ENCODE assay signal across 1 cellular context in the genomic region with DNA sequence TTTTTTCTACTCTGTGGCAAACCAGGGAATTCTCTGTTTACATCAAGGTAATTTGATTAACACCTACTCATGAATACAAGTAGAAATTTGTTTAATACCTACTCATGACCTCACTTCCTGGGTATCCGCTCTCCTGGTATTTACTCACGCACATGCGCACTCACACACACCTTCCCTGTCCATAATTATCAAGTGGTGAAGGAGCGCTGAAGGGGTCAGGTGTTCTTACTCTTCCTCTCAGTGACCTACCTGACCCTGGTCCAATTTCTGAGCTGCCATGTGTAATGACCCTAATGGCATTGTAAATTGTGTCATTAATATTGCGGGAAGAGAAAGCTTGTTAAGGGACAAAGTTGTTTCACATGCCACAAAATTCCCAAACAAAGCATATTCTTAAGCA.
TF ChIP-seq lines count a peak whose summit lies in the region.

No MANE protein-coding gene starts in this region.

TF ChIP-seq in SK-N-SH treated with all-trans-retinoic acid at 6 μM for 48 hours, 23 proteins besides CTCF, POLR2A, EP300 and RAD21 (continued from another document):
- TF ChIP-seq, protein P1, sequence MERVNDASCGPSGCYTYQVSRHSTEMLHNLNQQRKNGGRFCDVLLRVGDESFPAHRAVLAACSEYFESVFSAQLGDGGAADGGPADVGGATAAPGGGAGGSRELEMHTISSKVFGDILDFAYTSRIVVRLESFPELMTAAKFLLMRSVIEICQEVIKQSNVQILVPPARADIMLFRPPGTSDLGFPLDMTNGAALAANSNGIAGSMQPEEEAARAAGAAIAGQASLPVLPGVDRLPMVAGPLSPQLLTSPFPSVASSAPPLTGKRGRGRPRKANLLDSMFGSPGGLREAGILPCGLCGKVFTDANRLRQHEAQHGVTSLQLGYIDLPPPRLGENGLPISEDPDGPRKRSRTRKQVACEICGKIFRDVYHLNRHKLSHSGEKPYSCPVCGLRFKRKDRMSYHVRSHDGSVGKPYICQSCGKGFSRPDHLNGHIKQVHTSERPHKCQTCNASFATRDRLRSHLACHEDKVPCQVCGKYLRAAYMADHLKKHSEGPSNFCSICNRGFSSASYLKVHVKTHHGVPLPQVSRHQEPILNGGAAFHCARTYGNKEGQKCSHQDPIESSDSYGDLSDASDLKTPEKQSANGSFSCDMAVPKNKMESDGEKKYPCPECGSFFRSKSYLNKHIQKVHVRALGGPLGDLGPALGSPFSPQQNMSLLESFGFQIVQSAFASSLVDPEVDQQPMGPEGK (CRISPR knock-in tag; IDR thresholded peaks at IDR 0.05; ENCODE audit: borderline replicate concordance) = no peak
- no peak for TF ChIP-seq ZNF565 (CRISPR knock-in tag; conservative IDR thresholded peaks at IDR 0.05; ENCODE audit: low read depth)
- no peak for TF ChIP-seq BACH2 (CRISPR knock-in tag; IDR thresholded peaks at IDR 0.05; ENCODE audit: borderline replicate concordance)
- no peak for TF ChIP-seq ZNF70 (CRISPR knock-in tag; IDR thresholded peaks at IDR 0.05)
- no peak for TF ChIP-seq ISL1 (CRISPR knock-in tag; IDR thresholded peaks at IDR 0.05)
- no peak for TF ChIP-seq ARNTL (CRISPR knock-in tag; IDR thresholded peaks at IDR 0.05; ENCODE audit: borderline replicate concordance, low read depth)
- no peak for TF ChIP-seq ESRRG (CRISPR knock-in tag; IDR thresholded peaks at IDR 0.05)
- TF ChIP-seq RARB (CRISPR knock-in tag; IDR thresholded peaks at IDR 0.05) = no peak
- no peak for TF ChIP-seq OSR1 (CRISPR knock-in tag; IDR thresholded peaks at IDR 0.05)
- TF ChIP-seq TOX (CRISPR knock-in tag; IDR thresholded peaks at IDR 0.05; ENCODE audit: borderline replicate concordance) = no peak
- TF ChIP-seq CSDC2 (CRISPR knock-in tag; IDR thresholded peaks at IDR 0.05) = no peak
- TF ChIP-seq, protein P2, sequence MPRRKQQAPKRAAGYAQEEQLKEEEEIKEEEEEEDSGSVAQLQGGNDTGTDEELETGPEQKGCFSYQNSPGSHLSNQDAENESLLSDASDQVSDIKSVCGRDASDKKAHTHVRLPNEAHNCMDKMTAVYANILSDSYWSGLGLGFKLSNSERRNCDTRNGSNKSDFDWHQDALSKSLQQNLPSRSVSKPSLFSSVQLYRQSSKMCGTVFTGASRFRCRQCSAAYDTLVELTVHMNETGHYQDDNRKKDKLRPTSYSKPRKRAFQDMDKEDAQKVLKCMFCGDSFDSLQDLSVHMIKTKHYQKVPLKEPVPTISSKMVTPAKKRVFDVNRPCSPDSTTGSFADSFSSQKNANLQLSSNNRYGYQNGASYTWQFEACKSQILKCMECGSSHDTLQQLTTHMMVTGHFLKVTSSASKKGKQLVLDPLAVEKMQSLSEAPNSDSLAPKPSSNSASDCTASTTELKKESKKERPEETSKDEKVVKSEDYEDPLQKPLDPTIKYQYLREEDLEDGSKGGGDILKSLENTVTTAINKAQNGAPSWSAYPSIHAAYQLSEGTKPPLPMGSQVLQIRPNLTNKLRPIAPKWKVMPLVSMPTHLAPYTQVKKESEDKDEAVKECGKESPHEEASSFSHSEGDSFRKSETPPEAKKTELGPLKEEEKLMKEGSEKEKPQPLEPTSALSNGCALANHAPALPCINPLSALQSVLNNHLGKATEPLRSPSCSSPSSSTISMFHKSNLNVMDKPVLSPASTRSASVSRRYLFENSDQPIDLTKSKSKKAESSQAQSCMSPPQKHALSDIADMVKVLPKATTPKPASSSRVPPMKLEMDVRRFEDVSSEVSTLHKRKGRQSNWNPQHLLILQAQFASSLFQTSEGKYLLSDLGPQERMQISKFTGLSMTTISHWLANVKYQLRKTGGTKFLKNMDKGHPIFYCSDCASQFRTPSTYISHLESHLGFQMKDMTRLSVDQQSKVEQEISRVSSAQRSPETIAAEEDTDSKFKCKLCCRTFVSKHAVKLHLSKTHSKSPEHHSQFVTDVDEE (CRISPR knock-in tag; IDR thresholded peaks at IDR 0.05) = no peak
- TF ChIP-seq GLIS3 (CRISPR knock-in tag; IDR thresholded peaks at IDR 0.05) = no peak
- no peak for TF ChIP-seq SNAI2 (CRISPR knock-in tag; IDR thresholded peaks at IDR 0.05)
